In the genomic region with DNA sequence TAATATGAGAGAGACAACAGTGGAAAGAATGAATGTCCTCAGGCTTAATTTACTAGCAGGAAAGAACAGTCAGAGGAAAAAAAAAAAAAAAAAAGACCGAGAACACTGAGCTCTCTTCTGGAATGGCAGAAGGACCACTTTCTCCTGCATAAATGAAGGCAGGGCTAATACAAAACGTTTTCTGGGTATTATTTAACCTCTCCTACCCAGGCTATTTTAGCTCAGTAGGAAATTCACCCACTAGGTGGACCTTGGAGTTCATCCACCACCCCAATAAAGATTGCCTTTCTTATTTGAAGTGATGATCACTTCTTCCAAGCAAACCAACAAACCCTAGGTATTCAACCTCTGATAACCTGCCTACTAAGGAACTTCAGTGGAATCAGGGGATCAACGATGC, we compare ENCODE assay signal across 12 cellular contexts. TPM values are rescaled to one million over a fixed set of nuclear protein-coding genes. Genes with fewer than 3 reads are reported as not detected.
A peak's percentile ranks its signal among the peaks of the same experiment; 100 is the strongest.
DNase-seq lines count a peak whose midpoint lies in the region; ATAC-seq and TF ChIP-seq lines count a peak whose summit lies in the region.
"Had no signal": no experiment of that assay in that cellular context is flagged by ENCODE, and none has a peak within 500 bp of the region (broad histone marks: within the 10 kb centered on the region; RNA-seq: fewer than 3 reads in every experiment).

No MANE protein-coding gene starts in this region.

- TF ChIP-seq CTCF in HCT116 (IDR thresholded peaks at IDR 0.05 in 2 of 3, conservative IDR thresholded peaks at IDR 0.05 in 1 of 3; ENCODE audit: borderline replicate concordance in 1 of 3, insufficient read depth in 1 of 3, low read depth in 2 of 3, low read length in 2 of 3) (peak in 2 of 3 experiments; percentile 13 to 26; a peak in 1 of 6 replicates), osteoblast (IDR thresholded peaks at IDR 0.05; ENCODE audit: extremely low read depth, low read depth, low read length) (no peak), tibial artery (IDR thresholded peaks at IDR 0.05) (no peak)

- no peak overlapping the region for H2AFZ ChIP-seq in HCT116 (ENCODE audit: low read depth, low read length, poor library complexity, severe bottlenecking)
- no peak overlapping the region for H2AFZ ChIP-seq in osteoblast (ENCODE audit: low read length)

- H4K20me1 ChIP-seq in HCT116 (ENCODE audit: insufficient read depth) (no peaks in the 10 kb centered on the region), osteoblast (ENCODE audit: insufficient read depth, low read length) (no peaks in the 10 kb centered on the region)

- no peak overlapping the region for H3K4me3 ChIP-seq in CD8-positive, alpha-beta memory T cell (ENCODE audit: low read length)
- H3K4me3 ChIP-seq in HCT116 (replicated peaks in 1 of 2; ENCODE audit: low read depth in 1 of 2, low read length in 2 of 2) (no peak overlapping the region), osteoblast (ENCODE audit: insufficient read depth, low read length) (no peak overlapping the region), tibial artery (no peak overlapping the region)

- RAD21 ChIA-PET in HCT116 (lab: Charles Lee; ENCODE audit: low non-redundant PET in 1 of 2, low total read pairs in 2 of 2, uncharacterized antibody in 2 of 2, unreplicated experiment in 2 of 2) = no interaction called here

- H3K79me2 ChIP-seq in HCT116 (ENCODE audit: insufficient read depth, low read length) = peaks cover 11% of the 10 kb centered on the region; the same call in 1 of the 2 replicates
- H3K79me2 ChIP-seq in osteoblast (ENCODE audit: insufficient read depth, low read length) = peaks cover 42% of the 10 kb centered on the region

- peak overlapping the region in 2 of 8 donors; percentile 26 to 37 for H3K27ac Mint-ChIP-seq in CD8-positive, alpha-beta memory T cell
- H3K27ac Mint-ChIP-seq in effector memory CD8-positive, alpha-beta T cell = no peak overlapping the region

- H3K27me3 Mint-ChIP-seq in CD8-positive, alpha-beta memory T cell = peaks cover 9 to 77% of the 10 kb centered on the region in 2 donors
- H3K27me3 Mint-ChIP-seq in effector memory CD8-positive, alpha-beta T cell = peaks cover 54 to 64% of the 10 kb centered on the region in 2 donors

- no peaks in the 10 kb centered on the region for H3K36me3 ChIP-seq in CD8-positive, alpha-beta memory T cell (ENCODE audit: insufficient read depth, low read length)
- H3K36me3 ChIP-seq in HCT116 (ENCODE audit: control insufficient read depth in 1 of 2, insufficient read depth in 2 of 2, low read length in 2 of 2) = no peaks in the 10 kb centered on the region
- no peaks in the 10 kb centered on the region for H3K36me3 ChIP-seq in osteoblast (ENCODE audit: insufficient read depth, low read length)
- no peaks in the 10 kb centered on the region for H3K36me3 ChIP-seq in tibial artery

- H3K4me1 Mint-ChIP-seq in CD8-positive, alpha-beta memory T cell = peaks cover 13 to 22% (median 20%) of the 10 kb centered on the region in 3 donors
- H3K4me1 Mint-ChIP-seq in effector memory CD8-positive, alpha-beta T cell (ENCODE audit: low read depth in 2 of 2) = peaks cover 11 to 13% of the 10 kb centered on the region in 2 donors

- peaks cover 0 to 7% (median 0%) of the 10 kb centered on the region in 3 donors for H3K36me3 Mint-ChIP-seq in CD8-positive, alpha-beta memory T cell
- H3K36me3 Mint-ChIP-seq in effector memory CD8-positive, alpha-beta T cell (ENCODE audit: insufficient read depth) = peaks cover 10% of the 10 kb centered on the region

- BruUV-seq in HCT116 (replicated peaks; lab: Mats Ljungman, UMichigan) = no TSS peak

- peaks cover 0 to 2% (median 0%) of the 10 kb centered on the region in 5 donors for H3K9me3 Mint-ChIP-seq in CD8-positive, alpha-beta memory T cell
- no peaks in the 10 kb centered on the region for H3K9me3 Mint-ChIP-seq in effector memory CD8-positive, alpha-beta T cell

- peak overlapping the region; percentile 19 to 93 (median 92) for H3K4me3 Mint-ChIP-seq in CD8-positive, alpha-beta memory T cell
- peak overlapping the region; percentile 90 to 96 for H3K4me3 Mint-ChIP-seq in effector memory CD8-positive, alpha-beta T cell

- CTCF ChIA-PET in CD8-positive, alpha-beta memory T cell (lab: Charles Lee) = no interaction called here
- CTCF ChIA-PET in HCT116 (lab: Charles Lee) = interaction anchor here (0.6 to 3.2 kb wide), 3 partner anchors 20 to 43 kb away, joined by 4 to 18 read pairs (median 10); no protein-coding TSS in a partner anchor

- POLR2A ChIA-PET in CD8-positive, alpha-beta memory T cell (lab: Charles Lee) = interaction anchor here (0.6 kb wide), 1 partner anchor 830 kb away, joined by 3 read pairs; no protein-coding TSS in a partner anchor
- POLR2A ChIA-PET in HCT116 (lab: Charles Lee) = no interaction called here

- DNase-seq in CD8-positive, alpha-beta memory T cell = no peak
- DNase-seq in HCT116 (ENCODE audit: low read depth, low spot score) (no peak), osteoblast (ENCODE audit: insufficient read length, low spot score, missing footprints) (peak; percentile 63), HuH-7 (ENCODE audit: low spot score) (no peak), tibial artery (no peak), NCI-H2196 (lab: John Stamatoyannopoulos, UW; ENCODE audit: unreplicated experiment) (no peak)
- no peak for DNase-seq in effector memory CD8-positive, alpha-beta T cell
- DNase-seq: amygdala; effector memory CD4-positive, alpha-beta T cell; mammary epithelial cell; retina; T-helper 9 cell had no signal

- H3K27me3 ChIP-seq in CD8-positive, alpha-beta memory T cell (ENCODE audit: insufficient read depth, low read length, poor library complexity, severe bottlenecking) = peaks cover 4% of the 10 kb centered on the region
- no peaks in the 10 kb centered on the region for H3K27me3 ChIP-seq in HCT116 (ENCODE audit: insufficient read depth, low read length)
- no peaks in the 10 kb centered on the region for H3K27me3 ChIP-seq in osteoblast (ENCODE audit: insufficient read depth, low read length)
- H3K27me3 ChIP-seq in tibial artery = no peaks in the 10 kb centered on the region

- H3K9me3 ChIP-seq in CD8-positive, alpha-beta memory T cell (ENCODE audit: low read length) = no peaks in the 10 kb centered on the region
- H3K9me3 ChIP-seq in HCT116 (ENCODE audit: control insufficient read depth in 1 of 2, insufficient read depth in 1 of 2, low read depth in 1 of 2, low read length in 2 of 2) (no peaks in the 10 kb centered on the region), osteoblast (ENCODE audit: low read depth, low read length) (no peaks in the 10 kb centered on the region), tibial artery (no peaks in the 10 kb centered on the region)

- no peak overlapping the region for H3K27ac ChIP-seq in CD8-positive, alpha-beta memory T cell (ENCODE audit: low read depth, low read length)
- H3K27ac ChIP-seq in HCT116 (ENCODE audit: low read depth, low read length) (no peak overlapping the region), osteoblast (ENCODE audit: low read depth, low read length) (peak overlapping the region; percentile 99), tibial artery (peak overlapping the region in 1 of 2 donors; percentile 96)

- H3K4me1 ChIP-seq in CD8-positive, alpha-beta memory T cell (ENCODE audit: insufficient read depth, low read length) = no peaks in the 10 kb centered on the region
- H3K4me1 ChIP-seq in HCT116 (ENCODE audit: control insufficient read depth in 1 of 2, insufficient read depth in 2 of 2, low read length in 2 of 2) (peaks cover 18 to 72% of the 10 kb centered on the region in 2 experiments), osteoblast (ENCODE audit: insufficient read depth, low read length) (peaks cover 55% of the 10 kb centered on the region), tibial artery (peaks cover 0 to 38% (median 17%) of the 10 kb centered on the region in 4 donors)

- H3K4me2 ChIP-seq in HCT116 (ENCODE audit: low read length) (peak overlapping the region; percentile 91), osteoblast (ENCODE audit: insufficient read depth, low read length) (peak overlapping the region; percentile 5)

- intact Hi-C loops in HCT116 (cut with micrococcal nuclease) (loop anchor here (5.0 kb wide), 1 partner anchor 159 kb away; no protein-coding TSS in a partner anchor), tibial artery (cut with DNase I; ENCODE audit: low total_unique reads) (loop anchor here (10.0 kb wide), 1 partner anchor 369 kb away; a partner anchor contains a TSS)

- no peak for TF ChIP-seq POLR2A in HCT116 (IDR thresholded peaks at IDR 0.05; ENCODE audit: borderline replicate concordance, extremely low read depth, insufficient read depth, insufficient read length)

- no peaks in the 10 kb centered on the region for H3K9me2 ChIP-seq in HCT116 (ENCODE audit: insufficient read depth)

- no peak for TF ChIP-seq RAD21 in HCT116 (IDR thresholded peaks at IDR 0.05; ENCODE audit: low read depth)

- H3K9ac ChIP-seq in HCT116 (ENCODE audit: low read length) = no peak overlapping the region

- no peak for ATAC-seq in HCT116
- ATAC-seq in effector memory CD8-positive, alpha-beta T cell (replicated peaks) = no peak

TF ChIP-seq in HCT116, 20 proteins besides CTCF, POLR2A, EP300 and RAD21:
- TF ChIP-seq, protein P1, sequence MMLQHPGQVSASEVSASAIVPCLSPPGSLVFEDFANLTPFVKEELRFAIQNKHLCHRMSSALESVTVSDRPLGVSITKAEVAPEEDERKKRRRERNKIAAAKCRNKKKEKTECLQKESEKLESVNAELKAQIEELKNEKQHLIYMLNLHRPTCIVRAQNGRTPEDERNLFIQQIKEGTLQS (IDR thresholded peaks at IDR 0.05) = no peak
- TF ChIP-seq ZFX (IDR thresholded peaks at IDR 0.05) (no peak), EZH2phosphoT487 (IDR thresholded peaks at IDR 0.05; ENCODE audit: borderline replicate concordance) (no peak)

RNA-seq across cellular contexts. Expression of a gene that starts 3.7 kb away (rescaled TPM):
- under 1 TPM; 0.31 to 0.37 TPM for total RNA-seq in CD8-positive, alpha-beta memory T cell
- polyA plus RNA-seq in CD8-positive, alpha-beta memory T cell = 0.22 TPM
- total RNA-seq in HCT116 (2021; ENCODE audit: unreplicated experiment) (3.7 TPM), osteoblast (55.4 and 80.0 TPM in 2 replicates)
- 0.74 and 1.7 TPM in 2 replicates for polyA plus RNA-seq in HCT116 (2012)

Comparison
In these comparisons a context has a peak if more than half of its experiments do, and no peak if none do; other contexts are left out.
1. CTCF ChIP-seq: peak in HCT116 (2 of 3); none in osteoblast (single experiment) and tibial artery (0 of 2).
2. RNA of a gene that starts 3.7 kb away (total RNA-seq): 55.4 to 80.0 TPM in osteoblast; 3.7 TPM in HCT116 (single experiment) and 0.31 to 0.37 TPM in CD8-positive, alpha-beta memory T cell; every median in the first group is over 10 times any median in the second.